In genomic region chr19:44512326-44513298, GRCh38 we compare ENCODE assay signal across 8 cellular contexts. TPM values are rescaled to one million over a fixed set of nuclear protein-coding genes. Genes with fewer than 3 reads are reported as not detected.
A peak's percentile ranks its signal among the peaks of the same experiment; 100 is the strongest.
DNase-seq lines count a peak whose midpoint lies in the region; ATAC-seq, FAIRE-seq and TF ChIP-seq lines count a peak whose summit lies in the region.

No MANE protein-coding gene starts in this region.

- H3K4me3 ChIP-seq in AG09309 (ENCODE audit: control insufficient read depth, low read depth, low read length): no peak overlapping the region
- no peak overlapping the region for H3K4me3 ChIP-seq in bronchial epithelial cell (ENCODE audit: low read depth, low read length)

- POLR2A ChIA-PET in GM10248 (lab: Yijun Ruan, JAX): no interaction called here

- H3K9me3 Mint-ChIP-seq in progenitor cell of endocrine pancreas (ENCODE audit: low read depth): no peaks in the 10 kb centered on the region

- ATAC-seq in HG03108 (IDR thresholded peaks at IDR 0.05; ENCODE audit: unreplicated experiment) (no peak), HG03432 (IDR thresholded peaks at IDR 0.05; ENCODE audit: unreplicated experiment) (no peak)

- H3K27me3 ChIP-seq in bronchial epithelial cell (ENCODE audit: control insufficient read depth, insufficient read depth, low read length): no peaks in the 10 kb centered on the region

- H3K27me3 Mint-ChIP-seq in progenitor cell of endocrine pancreas: peaks cover 44% of the 10 kb centered on the region

- H3K36me3 ChIP-seq in bronchial epithelial cell (ENCODE audit: control insufficient read depth, insufficient read depth, low read length): no peaks in the 10 kb centered on the region

- CTCF ChIA-PET in GM10248 (lab: Yijun Ruan, JAX): no interaction called here

- no peak overlapping the region for H3K4me3 Mint-ChIP-seq in progenitor cell of endocrine pancreas (ENCODE audit: low read depth)

- DNase-seq in AG09309 (ENCODE audit: low read depth) (peak; percentile 31), GM10248 (ENCODE audit: extremely low spot score) (no peak), NCI-H460 (ENCODE audit: extremely low read depth, low read depth) (peak; percentile 13), bronchial epithelial cell (ENCODE audit: low read depth) (peak; percentile 67), progenitor cell of endocrine pancreas (ENCODE audit: low spot score, unreplicated experiment) (peak; percentile 55), epidermal melanocyte (ENCODE audit: insufficient read length, low spot score) (no peak)

- TF ChIP-seq CTCF in AG09309 (IDR thresholded peaks at IDR 0.05; ENCODE audit: control insufficient read depth, insufficient read depth, low read depth, low read length, missing control alignments) (peak; percentile 77), GM10248 (IDR thresholded peaks at IDR 0.05; ENCODE audit: control extremely low read depth, extremely low read depth, low read depth, missing control alignments) (peak; percentile 24), bronchial epithelial cell (IDR thresholded peaks at IDR 0.05; ENCODE audit: insufficient read depth, low read length, severe bottlenecking) (peak; percentile 82), progenitor cell of endocrine pancreas (IDR thresholded peaks at IDR 0.05; ENCODE audit: unreplicated experiment) (peak; percentile 67)

- no peak overlapping the region for H3K27ac Mint-ChIP-seq in progenitor cell of endocrine pancreas

- FAIRE-seq in bronchial epithelial cell (lab: Jason Lieb, UNC): peak; percentile 36

- no peaks in the 10 kb centered on the region for H3K36me3 Mint-ChIP-seq in progenitor cell of endocrine pancreas (ENCODE audit: insufficient read depth)

- no peaks in the 10 kb centered on the region for H3K4me1 Mint-ChIP-seq in progenitor cell of endocrine pancreas (ENCODE audit: low read depth)

RNA-seq across cellular contexts. Expression of gene ZNF180, which starts 12.3 kb away (rescaled TPM):
- 5.6 TPM in 2 replicates for total RNA-seq in NCI-H460 (2014; rRNA removed; shearing (Covaris generic))
- polyA plus RNA-seq in NCI-H460 (2014; cell fraction: nucleus; rRNA removed): 7.3 and 8.5 TPM in 2 replicates
- total RNA-seq in bronchial epithelial cell (3.3 and 11.1 TPM in 2 replicates), progenitor cell of endocrine pancreas (17.9 and 19.6 TPM in 2 replicates)

RNA-seq across cellular contexts. Expression of gene CEACAM20, which starts 16.9 kb away (rescaled TPM):
- total RNA-seq in NCI-H460 (2014; rRNA removed; shearing (Covaris generic)): not detected in 2 replicates
- not detected in 2 replicates for polyA plus RNA-seq in NCI-H460 (2014; cell fraction: nucleus; rRNA removed)
- total RNA-seq in bronchial epithelial cell (not detected in 2 replicates), progenitor cell of endocrine pancreas (not detected in 2 replicates)

Comparison
In these comparisons a context has a peak if more than half of its experiments do, and no peak if none do; other contexts are left out.
1. DNase-seq: peak in AG09309 (single experiment), NCI-H460 (single experiment), bronchial epithelial cell (single experiment) and progenitor cell of endocrine pancreas (single experiment); none in GM10248 (single experiment) and epidermal melanocyte (single experiment).
2. CTCF ChIP-seq: peak in every context shown above with its lines; median percentile 82 in bronchial epithelial cell; 77 in AG09309; 67 in progenitor cell of endocrine pancreas; 24 in GM10248.